1 cellular context compared by ENCODE assay signal in genomic region chr2:72579595-72580180, GRCh38.
TF ChIP-seq lines count a peak whose summit lies in the region.

No MANE protein-coding gene starts in this region.

TF ChIP-seq in HepG2, 621 proteins besides CTCF, POLR2A, EP300 and RAD21 (continued from another document):
- TF ChIP-seq, protein P1, sequence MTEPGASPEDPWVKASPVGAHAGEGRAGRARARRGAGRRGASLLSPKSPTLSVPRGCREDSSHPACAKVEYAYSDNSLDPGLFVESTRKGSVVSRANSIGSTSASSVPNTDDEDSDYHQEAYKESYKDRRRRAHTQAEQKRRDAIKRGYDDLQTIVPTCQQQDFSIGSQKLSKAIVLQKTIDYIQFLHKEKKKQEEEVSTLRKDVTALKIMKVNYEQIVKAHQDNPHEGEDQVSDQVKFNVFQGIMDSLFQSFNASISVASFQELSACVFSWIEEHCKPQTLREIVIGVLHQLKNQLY (CRISPR knock-in tag; IDR thresholded peaks at IDR 0.05): 0 out of 2 replicates have a peak, but pooled peaks have one; percentile 20
- TF ChIP-seq, protein P2, sequence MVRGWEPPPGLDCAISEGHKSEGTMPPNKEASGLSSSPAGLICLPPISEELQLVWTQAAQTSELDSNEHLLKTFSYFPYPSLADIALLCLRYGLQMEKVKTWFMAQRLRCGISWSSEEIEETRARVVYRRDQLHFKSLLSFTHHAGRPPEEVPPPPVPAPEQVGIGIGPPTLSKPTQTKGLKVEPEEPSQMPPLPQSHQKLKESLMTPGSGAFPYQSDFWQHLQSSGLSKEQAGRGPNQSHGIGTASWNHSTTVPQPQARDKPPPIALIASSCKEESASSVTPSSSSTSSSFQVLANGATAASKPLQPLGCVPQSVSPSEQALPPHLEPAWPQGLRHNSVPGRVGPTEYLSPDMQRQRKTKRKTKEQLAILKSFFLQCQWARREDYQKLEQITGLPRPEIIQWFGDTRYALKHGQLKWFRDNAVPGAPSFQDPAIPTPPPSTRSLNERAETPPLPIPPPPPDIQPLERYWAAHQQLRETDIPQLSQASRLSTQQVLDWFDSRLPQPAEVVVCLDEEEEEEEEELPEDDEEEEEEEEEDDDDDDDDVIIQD (CRISPR knock-in tag; IDR thresholded peaks at IDR 0.05; ENCODE audit: low read depth): 0 out of 2 replicates have a peak, but pooled peaks have one; percentile 24
- TF ChIP-seq, protein P3, sequence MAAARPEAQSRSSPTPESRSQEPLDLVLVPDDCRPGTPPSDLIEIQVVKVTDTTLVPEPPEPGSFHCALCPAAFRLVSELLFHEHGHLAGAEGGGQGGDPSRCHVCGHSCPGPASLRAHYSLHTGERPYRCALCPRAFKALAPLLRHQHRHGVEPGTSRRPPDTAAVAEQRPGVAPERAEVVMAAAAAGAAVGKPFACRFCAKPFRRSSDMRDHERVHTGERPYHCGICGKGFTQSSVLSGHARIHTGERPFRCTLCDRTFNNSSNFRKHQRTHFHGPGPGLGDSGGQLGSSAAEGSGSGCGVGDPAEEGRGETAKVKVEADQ (CRISPR knock-in tag; IDR thresholded peaks at IDR 0.05; ENCODE audit: borderline replicate concordance): no peak
- TF ChIP-seq NR2F6 (IDR thresholded peaks at IDR 0.05) (0 out of 2 replicates have a peak, but pooled peaks have one; percentile 27), NR2F6 (CRISPR knock-in tag; IDR thresholded peaks at IDR 0.05) (no peak), STAG1 (CRISPR knock-in tag; IDR thresholded peaks at IDR 0.05) (peak; percentile 87), SMC3 (IDR thresholded peaks at IDR 0.05; ENCODE audit: low read length) (peak; percentile 84), ELF4 (CRISPR knock-in tag; IDR thresholded peaks at IDR 0.05; ENCODE audit: borderline replicate concordance) (no peak), SMAD9 (CRISPR knock-in tag; IDR thresholded peaks at IDR 0.05) (no peak)
- TF ChIP-seq, protein P4, sequence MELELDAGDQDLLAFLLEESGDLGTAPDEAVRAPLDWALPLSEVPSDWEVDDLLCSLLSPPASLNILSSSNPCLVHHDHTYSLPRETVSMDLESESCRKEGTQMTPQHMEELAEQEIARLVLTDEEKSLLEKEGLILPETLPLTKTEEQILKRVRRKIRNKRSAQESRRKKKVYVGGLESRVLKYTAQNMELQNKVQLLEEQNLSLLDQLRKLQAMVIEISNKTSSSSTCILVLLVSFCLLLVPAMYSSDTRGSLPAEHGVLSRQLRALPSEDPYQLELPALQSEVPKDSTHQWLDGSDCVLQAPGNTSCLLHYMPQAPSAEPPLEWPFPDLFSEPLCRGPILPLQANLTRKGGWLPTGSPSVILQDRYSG (CRISPR knock-in tag; IDR thresholded peaks at IDR 0.05): no peak
